3 cellular contexts compared by ENCODE assay signal in genomic region chr6:133746417-133746770, GRCh38.
TF ChIP-seq lines count a peak whose summit lies in the region.

No MANE protein-coding gene starts in this region.

TF ChIP-seq in A549, 52 proteins besides CTCF, POLR2A, EP300 and RAD21 (continued from another document):
- TF ChIP-seq HEYL (CRISPR knock-in tag; IDR thresholded peaks at IDR 0.05), result no peak
- no peak for TF ChIP-seq SMC3 (IDR thresholded peaks at IDR 0.05)
- no peak for TF ChIP-seq KDM5A (IDR thresholded peaks at IDR 0.05)
- no peak for TF ChIP-seq POLR2AphosphoS2 (conservative IDR thresholded peaks at IDR 0.05; ENCODE audit: low read length)
- TF ChIP-seq MAX (IDR thresholded peaks at IDR 0.05), result no peak
- TF ChIP-seq USF2 (IDR thresholded peaks at IDR 0.05), result no peak
- TF ChIP-seq CBX8 (IDR thresholded peaks at IDR 0.05), result no peak
- TF ChIP-seq MAFK (IDR thresholded peaks at IDR 0.05; ENCODE audit: partially characterized antibody), result no peak
- no peak for TF ChIP-seq RNF2 (IDR thresholded peaks at IDR 0.05; ENCODE audit: borderline replicate concordance, low read depth)
- TF ChIP-seq GATA3 (IDR thresholded peaks at IDR 0.05; ENCODE audit: borderline replicate concordance), result no peak
- TF ChIP-seq BHLHE40 (IDR thresholded peaks at IDR 0.05; ENCODE audit: low read depth, low read length), result no peak
- TF ChIP-seq JUN (IDR thresholded peaks at IDR 0.05), result no peak
TF ChIP-seq in A549: peak in this region for 0.

TF ChIP-seq in IMR-90, 13 proteins besides CTCF, POLR2A, EP300 and RAD21 (continued from another document):
- TF ChIP-seq BHLHE40 (IDR thresholded peaks at IDR 0.05; ENCODE audit: low read depth, low read length) (no peak), USF2 (IDR thresholded peaks at IDR 0.05; ENCODE audit: low read depth, low read length) (no peak), MXI1 (IDR thresholded peaks at IDR 0.05; ENCODE audit: borderline replicate concordance, low read depth, low read length) (no peak), ELK1 (IDR thresholded peaks at IDR 0.05; ENCODE audit: borderline replicate concordance, low read depth, low read length) (no peak), SMC3 (IDR thresholded peaks at IDR 0.05; ENCODE audit: low read depth, low read length) (no peak), NFE2L2 (IDR thresholded peaks at IDR 0.05; ENCODE audit: low read depth, low read length) (no peak), MAZ (IDR thresholded peaks at IDR 0.05; ENCODE audit: borderline replicate concordance, low read depth, low read length) (no peak), CHD1 (IDR thresholded peaks at IDR 0.05; ENCODE audit: low read depth, low read length) (no peak), CEBPB (IDR thresholded peaks at IDR 0.05; ENCODE audit: low read depth, low read length) (no peak), MAFK (IDR thresholded peaks at IDR 0.05; ENCODE audit: low read depth, low read length) (no peak), RCOR1 (IDR thresholded peaks at IDR 0.05; ENCODE audit: insufficient replicate concordance, low read length) (no peak), RFX5 (IDR thresholded peaks at IDR 0.05; ENCODE audit: low read depth, low read length) (no peak)

TF ChIP-seq in SK-N-SH treated with all-trans-retinoic acid at 6 μM for 48 hours, 23 proteins besides CTCF, POLR2A, EP300 and RAD21 (continued from another document):
- TF ChIP-seq ZFP30 (CRISPR knock-in tag; IDR thresholded peaks at IDR 0.05) (no peak), SNAI2 (CRISPR knock-in tag; IDR thresholded peaks at IDR 0.05) (no peak), POU6F1 (CRISPR knock-in tag; IDR thresholded peaks at IDR 0.05; ENCODE audit: borderline replicate concordance, low read depth) (no peak), BACH2 (CRISPR knock-in tag; IDR thresholded peaks at IDR 0.05; ENCODE audit: borderline replicate concordance) (no peak), CREB5 (CRISPR knock-in tag; IDR thresholded peaks at IDR 0.05; ENCODE audit: low read depth) (no peak)
